18 cellular contexts compared by ENCODE assay signal in genomic region chr2:175318542-175318941, GRCh38.
A peak's percentile ranks its signal among the peaks of the same experiment; 100 is the strongest.
DNase-seq lines count a peak whose midpoint lies in the region; ATAC-seq and TF ChIP-seq lines count a peak whose summit lies in the region.
"Had no signal": no experiment of that assay in that cellular context is flagged by ENCODE, and none has a peak within 500 bp of the region (broad histone marks: within the 10 kb centered on the region; RNA-seq: fewer than 3 reads in every experiment).

No MANE protein-coding gene starts in this region.

- peak; percentile 81 for ATAC-seq in GM18517 (IDR thresholded peaks at IDR 0.05; ENCODE audit: unreplicated experiment)
- ATAC-seq in GM19372 (IDR thresholded peaks at IDR 0.05; ENCODE audit: low read depth, unreplicated experiment) = peak; percentile 88
- ATAC-seq in HG02981 (IDR thresholded peaks at IDR 0.05; ENCODE audit: unreplicated experiment) = peak; percentile 78
- ATAC-seq in naive thymus-derived CD8-positive, alpha-beta T cell = no peak
- no peak for ATAC-seq in PC-3
- ATAC-seq: K562, Right ventricle myocardium inferior, T-helper 17 cell had no signal

- no peak overlapping the region for H2BK120ac ChIP-seq in trophoblast cell (ENCODE audit: insufficient read depth, low read length, poor library complexity)

- H3K4me3 Mint-ChIP-seq in naive thymus-derived CD8-positive, alpha-beta T cell = no peak overlapping the region
- H3K4me3 Mint-ChIP-seq: CD8-positive, alpha-beta memory T cell; T-helper 17 cell had no signal

- H4K8ac ChIP-seq in trophoblast cell (ENCODE audit: low read depth, low read length) = no peak overlapping the region

- H3K9ac ChIP-seq in MM.1S (ENCODE audit: low read length) (peak overlapping the region; percentile 10; the same call in 1 of the 2 replicates), trophoblast cell (ENCODE audit: low read length) (no peak overlapping the region), PC-3 (ENCODE audit: low read length) (no peak overlapping the region)
- H3K9ac ChIP-seq: BLaER1 treated with 17β-estradiol and CSF1 and Interleukin-3, amounts not matched to agents 10 nM and 100 nM had no signal

- no peak overlapping the region for H4K91ac ChIP-seq in trophoblast cell (ENCODE audit: low read depth, low read length)

- no CpG with 5 or more reads among the region's 2 CpGs for WGBS in trophoblast cell (ENCODE audit: extremely low coverage, insufficient coverage, insufficient read length)

- no peak overlapping the region for H3K4me3 ChIP-seq in MM.1S (ENCODE audit: low read length)
- H3K4me3 ChIP-seq in trophoblast cell (ENCODE audit: low read depth, low read length) = no peak overlapping the region
- H3K4me3 ChIP-seq in PC-3 (ENCODE audit: low read length) = no peak overlapping the region
- H3K4me3 ChIP-seq: BLaER1 treated with 17β-estradiol and CSF1 and Interleukin-3, amounts not matched to agents 10 nM and 100 nM; K562 had no signal

- no peak overlapping the region for H2AK5ac ChIP-seq in trophoblast cell (ENCODE audit: low read length)

- H2AFZ ChIP-seq in MM.1S (ENCODE audit: low read length) (peak overlapping the region; percentile 52), trophoblast cell (ENCODE audit: insufficient read depth, low read length, poor library complexity) (no peak overlapping the region), PC-3 (ENCODE audit: low read length) (no peak overlapping the region)

- BruUV-seq in PC-3 (replicated peaks; lab: Mats Ljungman, UMichigan) = no TSS peak

- H3K4me1 ChIP-seq in MM.1S (ENCODE audit: low read length) = peaks cover 20% of the 10 kb centered on the region
- no peaks in the 10 kb centered on the region for H3K4me1 ChIP-seq in trophoblast cell (ENCODE audit: control insufficient read depth in 1 of 2, insufficient read depth in 2 of 2, low read length in 2 of 2)
- no peaks in the 10 kb centered on the region for H3K4me1 ChIP-seq in PC-3 (ENCODE audit: insufficient read depth, low read length)
- H3K4me1 ChIP-seq: BLaER1 treated with 17β-estradiol and CSF1 and Interleukin-3, amounts not matched to agents 10 nM and 100 nM had no signal

- no peak overlapping the region for H2BK5ac ChIP-seq in trophoblast cell (ENCODE audit: low read depth, low read length, poor library complexity)

- H3K27ac ChIP-seq in MM.1S (ENCODE audit: low read length) = peak overlapping the region; percentile 34; the same call in 1 of the 2 replicates
- H3K27ac ChIP-seq in trophoblast cell (ENCODE audit: low read depth, low read length) = no peak overlapping the region
- no peak overlapping the region for H3K27ac ChIP-seq in PC-3 (ENCODE audit: low read length)
- H3K27ac ChIP-seq: BLaER1 treated with 17β-estradiol and CSF1 and Interleukin-3, amounts not matched to agents 10 nM and 100 nM had no signal

- POLR2A ChIA-PET in naive thymus-derived CD8-positive, alpha-beta T cell (lab: Charles Lee) = no interaction called here
- POLR2A ChIA-PET in PC-3 (lab: Charles Lee; ENCODE audit: unreplicated experiment) = no interaction called here

- DNase-seq in MM.1S = peak; percentile 46
- no peak for DNase-seq in LoVo (ENCODE audit: low spot score)
- DNase-seq in trophoblast cell = no peak
- DNase-seq in naive thymus-derived CD8-positive, alpha-beta T cell = no peak
- DNase-seq in PC-3 = no peak
- DNase-seq: CD8-positive, alpha-beta memory T cell; DMS53; NCI-H1417 treated with DMSO at 0.1 percent for 48 hours; NCI-H187 treated with DMSO at 0.1 percent for 48 hours; NCI-H226; NCI-H524 treated with DMSO at 0.1 percent for 48 hours; T-helper 17 cell had no signal

- TF ChIP-seq CTCF in MM.1S (IDR thresholded peaks at IDR 0.05; ENCODE audit: low read length) (no peak), PC-3 (conservative IDR thresholded peaks at IDR 0.05; ENCODE audit: low read depth, low read length) (no peak)

- H3K9me2 ChIP-seq in MM.1S (replicated peaks; ENCODE audit: insufficient read depth, low read length) (0 out of 2 replicates have a peak, but pooled peaks cover 2% of the 10 kb centered on the region), PC-3 (replicated peaks; ENCODE audit: low read length) (no peaks in the 10 kb centered on the region)

- H3K36me3 Mint-ChIP-seq in naive thymus-derived CD8-positive, alpha-beta T cell = no peaks in the 10 kb centered on the region
- H3K36me3 Mint-ChIP-seq: CD8-positive, alpha-beta memory T cell had no signal

- H3K9me3 Mint-ChIP-seq in naive thymus-derived CD8-positive, alpha-beta T cell = no peaks in the 10 kb centered on the region
- H3K9me3 Mint-ChIP-seq: CD8-positive, alpha-beta memory T cell had no signal

- no peak overlapping the region for H3K23ac ChIP-seq in trophoblast cell (ENCODE audit: low read length)

- H3K4me1 Mint-ChIP-seq in naive thymus-derived CD8-positive, alpha-beta T cell = no peaks in the 10 kb centered on the region
- H3K4me1 Mint-ChIP-seq: CD8-positive, alpha-beta memory T cell had no signal

- no peaks in the 10 kb centered on the region for H3K9me3 ChIP-seq in MM.1S (replicated peaks; ENCODE audit: insufficient read depth, low read length)
- H3K9me3 ChIP-seq in trophoblast cell (ENCODE audit: insufficient read depth, low read depth, low read length) = no peaks in the 10 kb centered on the region
- no peaks in the 10 kb centered on the region for H3K9me3 ChIP-seq in PC-3 (ENCODE audit: low read length)

- H3K79me2 ChIP-seq in MM.1S (ENCODE audit: low read length) = no peaks in the 10 kb centered on the region
- H3K79me2 ChIP-seq in trophoblast cell (ENCODE audit: control insufficient read depth, insufficient read depth, low read length, poor library complexity) = no peaks in the 10 kb centered on the region
- no peaks in the 10 kb centered on the region for H3K79me2 ChIP-seq in PC-3 (ENCODE audit: low read length)

- no peaks in the 10 kb centered on the region for H3F3A ChIP-seq in MM.1S (ENCODE audit: insufficient read depth, low read length)
- no peaks in the 10 kb centered on the region for H3F3A ChIP-seq in PC-3 (ENCODE audit: low read length, unreplicated experiment)

- H4K20me1 ChIP-seq in MM.1S (ENCODE audit: insufficient read depth, low read length) (no peaks in the 10 kb centered on the region), PC-3 (ENCODE audit: low read length) (no peaks in the 10 kb centered on the region)
- H4K20me1 ChIP-seq: BLaER1 treated with 17β-estradiol and CSF1 and Interleukin-3, amounts not matched to agents 10 nM and 100 nM had no signal

- H2BK12ac ChIP-seq in trophoblast cell (ENCODE audit: low read length) = no peak overlapping the region

- CTCF ChIA-PET in PC-3 (lab: Charles Lee) = no interaction called here

- H4K12ac ChIP-seq in trophoblast cell (ENCODE audit: low read depth, low read length) = no peak overlapping the region

- no peaks in the 10 kb centered on the region for H3K79me1 ChIP-seq in trophoblast cell (ENCODE audit: low read length)

- no peak overlapping the region for H3K4ac ChIP-seq in trophoblast cell (ENCODE audit: low read depth, low read length)

- no peak overlapping the region for H3K27ac Mint-ChIP-seq in naive thymus-derived CD8-positive, alpha-beta T cell
- H3K27ac Mint-ChIP-seq: CD8-positive, alpha-beta memory T cell; T-helper 17 cell had no signal

- intact Hi-C loops in PC-3 (cut with micrococcal nuclease) = no loop called here

- no peak overlapping the region for H3K18ac ChIP-seq in trophoblast cell (ENCODE audit: low read length)

- H3K4me2 ChIP-seq in MM.1S (ENCODE audit: low read depth, low read length) (peak overlapping the region; percentile 58), trophoblast cell (ENCODE audit: low read length) (no peak overlapping the region), PC-3 (ENCODE audit: low read length) (no peak overlapping the region)
- H3K4me2 ChIP-seq: BLaER1 treated with 17β-estradiol and CSF1 and Interleukin-3, amounts not matched to agents 10 nM and 100 nM had no signal

- H3K36me3 ChIP-seq in MM.1S (replicated peaks; ENCODE audit: insufficient read depth, low read length) (no peaks in the 10 kb centered on the region), trophoblast cell (ENCODE audit: control insufficient read depth in 1 of 2, insufficient read depth in 2 of 2, low read length in 2 of 2) (no peaks in the 10 kb centered on the region), PC-3 (ENCODE audit: low read depth, low read length) (no peaks in the 10 kb centered on the region)
- H3K36me3 ChIP-seq: BLaER1 treated with 17β-estradiol and CSF1 and Interleukin-3, amounts not matched to agents 10 nM and 100 nM had no signal

- no peak overlapping the region for H3K14ac ChIP-seq in trophoblast cell (ENCODE audit: low read length)

- H3K27me3 ChIP-seq in MM.1S (replicated peaks; ENCODE audit: insufficient read depth, low read length) (no peaks in the 10 kb centered on the region), trophoblast cell (ENCODE audit: insufficient read depth, low read length) (no peaks in the 10 kb centered on the region), PC-3 (ENCODE audit: low read length) (peaks cover 62% of the 10 kb centered on the region)
- H3K27me3 ChIP-seq: BLaER1 treated with 17β-estradiol and CSF1 and Interleukin-3, amounts not matched to agents 10 nM and 100 nM had no signal

- H3K27me3 Mint-ChIP-seq in naive thymus-derived CD8-positive, alpha-beta T cell = peaks cover 11 to 16% (median 12%) of the 10 kb centered on the region in 5 donors

Comparison
In these comparisons a context has a peak if more than half of its experiments do, and no peak if none do; other contexts are left out.
1. ATAC-seq: peak in GM18517 (single experiment), GM19372 (single experiment) and HG02981 (single experiment); none in naive thymus-derived CD8-positive, alpha-beta T cell (0 of 2) and PC-3 (single experiment).